ENCODE assay signal across 17 cellular contexts in the genomic region with DNA sequence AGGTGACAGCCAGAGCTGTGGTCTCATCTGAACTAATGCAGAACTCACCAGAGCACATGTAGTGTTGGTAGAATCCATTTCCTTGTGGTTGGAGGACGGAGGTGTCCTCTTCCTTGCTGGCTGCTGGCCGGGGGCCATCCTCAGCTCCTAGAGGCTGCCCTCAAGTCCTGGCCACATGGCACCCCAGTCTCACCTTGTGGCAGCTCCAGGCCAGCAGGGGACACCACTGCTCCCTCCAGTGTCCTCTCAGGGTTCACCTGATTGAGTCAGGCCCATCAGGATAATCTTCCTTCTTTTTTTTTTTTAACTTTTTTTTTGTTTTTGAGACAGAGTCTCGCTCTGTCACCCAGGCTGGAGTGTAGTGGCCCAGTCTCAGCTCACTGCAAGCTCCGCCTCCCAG. TPM values are rescaled to one million over a fixed set of nuclear protein-coding genes. Genes with fewer than 3 reads are reported as not detected.
DNase-seq lines count a peak whose midpoint lies in the region; ATAC-seq, FAIRE-seq and TF ChIP-seq lines count a peak whose summit lies in the region.
"Had no signal": no experiment of that assay in that cellular context is flagged by ENCODE, and none has a peak within 500 bp of the region (broad histone marks: within the 10 kb centered on the region; RNA-seq: fewer than 3 reads in every experiment).

No MANE protein-coding gene starts in this region.

- CTCF ChIA-PET in HEK293 (lab: Yijun Ruan, JAX) = interaction anchor here (0.6 to 11.4 kb wide), 11 partner anchors 9 to 1525 kb away, joined by 3 to 159 read pairs (median 6); no protein-coding TSS in a partner anchor

- no peak for FAIRE-seq in bronchial epithelial cell (lab: Jason Lieb, UNC)
- FAIRE-seq: colon had no signal

- H3K4me3 ChIP-seq in HEK293 (ENCODE audit: low read depth, low read length) (no peak overlapping the region), bronchial epithelial cell (ENCODE audit: low read depth, low read length) (no peak overlapping the region), neutrophil (ENCODE audit: low read depth in 1 of 2, low read length in 1 of 2) (peak overlapping the region in 1 of 2 experiments; percentile 3)
- H3K4me3 ChIP-seq: SK-N-MC had no signal

- TF ChIP-seq CTCF in HEK293 (tag by site-specific recombination; IDR thresholded peaks at IDR 0.05) (no peak), bronchial epithelial cell (IDR thresholded peaks at IDR 0.05; ENCODE audit: insufficient read depth, low read length, severe bottlenecking) (peak; percentile 29), neutrophil (IDR thresholded peaks at IDR 0.05) (no peak)

- H3K27ac ChIP-seq in HEK293 (ENCODE audit: extremely low read depth, low read depth, low read length) (no peak overlapping the region), neutrophil (peak overlapping the region; percentile 27)
- H3K27ac ChIP-seq: 22Rv1, esophagus squamous epithelium, SK-N-MC had no signal

- DNase-seq in DMS53 (lab: John Stamatoyannopoulos, UW) (peak; percentile 3), DMS53 treated with DMSO at 0.1 percent for 48 hours (lab: John Stamatoyannopoulos, UW; ENCODE audit: unreplicated experiment) (no peak), bronchial epithelial cell (ENCODE audit: low read depth) (no peak), retina (no peak), NCI-H510A treated with DMSO at 0.1 percent for 48 hours (lab: John Stamatoyannopoulos, UW) (no peak)
- DNase-seq: activated naive CD8-positive, alpha-beta T cell treated with anti-CD3 and anti-CD28 coated beads for 36 hours; esophagus squamous epithelium; KBM-7; NCI-H1930; stimulated activated CD4-positive, alpha-beta T cell treated with anti-CD3 and anti-CD28 coated beads, Interleukin-12 subunit alpha, Interleukin-12 subunit beta, amount 100 ng/mL, for 4 hours; substantia nigra had no signal

- ATAC-seq in GM18861 (IDR thresholded peaks at IDR 0.05; ENCODE audit: unreplicated experiment) = no peak

- H3K27me3 ChIP-seq in bronchial epithelial cell (ENCODE audit: control insufficient read depth, insufficient read depth, low read length) (no peaks in the 10 kb centered on the region), neutrophil (no peaks in the 10 kb centered on the region)
- H3K27me3 ChIP-seq: esophagus squamous epithelium had no signal

- no peaks in the 10 kb centered on the region for H3K4me1 ChIP-seq in HEK293 (ENCODE audit: control insufficient read depth, insufficient read depth, low read length)
- peaks cover 56 to 62% of the 10 kb centered on the region in 2 experiments for H3K4me1 ChIP-seq in neutrophil (ENCODE audit: control insufficient read depth in 1 of 2, insufficient read depth in 1 of 2, low read depth in 1 of 2, low read length in 1 of 2)

- H3K9me3 ChIP-seq in HEK293 (ENCODE audit: control insufficient read depth, insufficient read depth, low read depth, low read length) (no peaks in the 10 kb centered on the region), neutrophil (no peaks in the 10 kb centered on the region)
- H3K9me3 ChIP-seq: esophagus squamous epithelium had no signal

- POLR2A ChIA-PET in HEK293 (lab: Yijun Ruan, JAX) = no interaction called here

- H3K36me3 ChIP-seq in HEK293 (ENCODE audit: control insufficient read depth in 2 of 2, insufficient read depth in 1 of 2, low read length in 2 of 2) (no peaks in the 10 kb centered on the region), bronchial epithelial cell (ENCODE audit: control insufficient read depth, insufficient read depth, low read length) (no peaks in the 10 kb centered on the region), neutrophil (peaks cover 59% of the 10 kb centered on the region)
- H3K36me3 ChIP-seq: esophagus squamous epithelium had no signal

TF ChIP-seq in HEK293, 187 proteins besides CTCF, POLR2A, EP300 and RAD21:
- TF ChIP-seq ZNF24 (tag by site-specific recombination; IDR thresholded peaks at IDR 0.05) = no peak
- peak; percentile 85 for TF ChIP-seq ZNF10 (tag by site-specific recombination; IDR thresholded peaks at IDR 0.05)
- TF ChIP-seq ZNF37A (tag by site-specific recombination; IDR thresholded peaks at IDR 0.05) = no peak
- no peak for TF ChIP-seq YY2 (tag by site-specific recombination; IDR thresholded peaks at IDR 0.05)
- TF ChIP-seq ZNF777 (tag by site-specific recombination; IDR thresholded peaks at IDR 0.05; ENCODE audit: borderline replicate concordance) = no peak

RNA-seq across cellular contexts. Expression of a gene that starts 2.9 kb away (rescaled TPM):
- 0.26 and 1.0 TPM in 2 replicates for total RNA-seq in bronchial epithelial cell
